In genomic region chr6:168428052-168428829, GRCh38 we compare ENCODE assay signal across 12 cellular contexts. TPM values are rescaled to one million over a fixed set of nuclear protein-coding genes. Genes with fewer than 3 reads are reported as not detected.
"Had no signal": no experiment of that assay in that cellular context is flagged by ENCODE, and none has a peak within 500 bp of the region (broad histone marks: within the 10 kb centered on the region; RNA-seq: fewer than 3 reads in every experiment).

No MANE protein-coding gene starts in this region.

- H3K27ac Mint-ChIP-seq: activated B cell treated with CpG ODN at 0.5 μM for 24 hours; activated CD4-positive, alpha-beta T cell treated with anti-CD3 and anti-CD28 coated beads, Interleukin-2, amount 10 ng/mL, durations not matched to agents 24 days and 14 days; activated naive CD8-positive, alpha-beta T cell had no signal

- H3K4me1 Mint-ChIP-seq: activated B cell treated with CpG ODN at 0.5 μM for 24 hours; activated CD4-positive, alpha-beta T cell treated with anti-CD3 and anti-CD28 coated beads, Interleukin-2, amount 10 ng/mL, durations not matched to agents 24 days and 14 days had no signal

- H3K4me1 ChIP-seq: pancreas, tibial nerve, vagina had no signal

- H3K9me3 ChIP-seq: pancreas, tibial nerve, vagina had no signal

- H3K27me3 ChIP-seq: tibial nerve, vagina had no signal

- H3K36me3 Mint-ChIP-seq: activated naive CD8-positive, alpha-beta T cell had no signal

- H3K36me3 ChIP-seq: pancreas, tibial nerve, vagina had no signal

- H3K9me3 Mint-ChIP-seq: activated B cell treated with CpG ODN at 0.5 μM for 24 hours; activated CD4-positive, alpha-beta T cell treated with anti-CD3 and anti-CD28 coated beads, Interleukin-2, amount 10 ng/mL, durations not matched to agents 24 days and 14 days; activated T-cell treated with anti-CD3 and anti-CD28 coated beads, Interleukin-2, amount 50 U/mL, for 4 hours had no signal

- H3K4me3 Mint-ChIP-seq: activated B cell treated with CpG ODN at 0.5 μM for 24 hours; activated CD4-positive, alpha-beta T cell treated with anti-CD3 and anti-CD28 coated beads, Interleukin-2, amount 10 ng/mL, durations not matched to agents 24 days and 14 days; activated naive CD8-positive, alpha-beta T cell; activated T-cell treated with anti-CD3 and anti-CD28 coated beads, Interleukin-2, amount 50 U/mL, for 4 hours had no signal

- ATAC-seq: activated T-cell treated with anti-CD3 and anti-CD28 coated beads, Interleukin-2, amount 50 U/mL, for 4 hours; pancreas had no signal

- H3K27ac ChIP-seq: pancreas, tibial nerve, vagina had no signal

- DNase-seq: activated B cell treated with CpG ODN at 0.5 μM for 24 hours; activated CD4-positive, alpha-beta T cell treated with anti-CD3 and anti-CD28 coated beads, Interleukin-2, amount 10 ng/mL, durations not matched to agents 24 days and 14 days; activated effector memory CD4-positive, alpha-beta T cell treated with anti-CD3 and anti-CD28 coated beads, Interleukin-2, amount 50 U/mL, for 16 hours; activated T-cell treated with anti-CD3 and anti-CD28 coated beads, Interleukin-2, amount 50 U/mL, for 4 hours; cerebellar nuclear complex; dermis blood vessel endothelial cell; mesendoderm; pancreas had no signal

- H3K4me3 ChIP-seq: pancreas, tibial nerve, vagina had no signal

RNA-seq across cellular contexts. Expression of gene SMOC2, which starts 12.7 kb away (rescaled TPM):
- total RNA-seq: activated B cell treated with CpG ODN at 0.5 μM for 24 hours; activated CD4-positive, alpha-beta T cell treated with anti-CD3 and anti-CD28 coated beads, Interleukin-2, amount 10 ng/mL, durations not matched to agents 24 days and 14 days; dermis blood vessel endothelial cell; kidney epithelial cell had no signal
